ENCODE assay signal across 15 cellular contexts in genomic region chr22:49915610-49916009, GRCh38.
"Had no signal": no experiment of that assay in that cellular context is flagged by ENCODE, and none has a peak within 500 bp of the region (broad histone marks: within the 10 kb centered on the region; RNA-seq: fewer than 3 reads in every experiment).

No MANE protein-coding gene starts in this region.

- H3K27ac ChIP-seq: cardiac muscle cell, pancreas, thyroid gland, WERI-Rb-1 had no signal

- DNase-seq: activated CD4-positive, alpha-beta memory T cell treated with anti-CD3 and anti-CD28 coated beads for 36 hours; activated CD4-positive, alpha-beta T cell treated with anti-CD3 and anti-CD28 coated beads for 36 hours; activated CD8-positive, alpha-beta memory T cell treated with anti-CD3 and anti-CD28 coated beads, Interleukin-2, amount 10 ng/mL, durations not matched to agents 7 days and 5 days; activated naive CD4-positive, alpha-beta T cell treated with anti-CD3 and anti-CD28 coated beads for 36 hours; activated T-cell treated with anti-CD3 and anti-CD28 coated beads, Interleukin-2, amount 50 U/mL, for 1 hour; kidney glomerular epithelial cell; T-cell; T-helper 9 cell; thyroid gland; WERI-Rb-1 had no signal

- H3K9me3 ChIP-seq: pancreas, thyroid gland had no signal

- FAIRE-seq: endometrium, pancreas had no signal

- ATAC-seq: activated CD4-positive, alpha-beta T cell treated with anti-CD3 and anti-CD28 coated beads for 36 hours; activated CD8-positive, alpha-beta memory T cell treated with anti-CD3 and anti-CD28 coated beads, Interleukin-2, amount 10 ng/mL, durations not matched to agents 7 days and 5 days; natural killer cell treated with Interleukin-12 subunit alpha and Interleukin-12 subunit beta and Interleukin-15 and Interleukin-18, amount 100 ng/mL, for 72 hours; pancreas; stimulated activated effector memory CD8-positive, alpha-beta T cell treated with anti-CD3 and anti-CD28 coated beads, Interleukin-12 subunit alpha, Interleukin-12 subunit beta, amount 100 ng/mL, for 72 hours; T-cell had no signal

- H3K4me3 ChIP-seq: cardiac muscle cell, pancreas, thyroid gland had no signal

- H3K27me3 ChIP-seq: cardiac muscle cell, pancreas, thyroid gland had no signal
